19 cellular contexts compared by ENCODE assay signal in genomic region chr11:103826856-103827255, GRCh38.
A peak's percentile ranks its signal among the peaks of the same experiment; 100 is the strongest.
DNase-seq lines count a peak whose midpoint lies in the region; ATAC-seq and TF ChIP-seq lines count a peak whose summit lies in the region.
"Had no signal": no experiment of that assay in that cellular context is flagged by ENCODE, and none has a peak within 500 bp of the region (broad histone marks: within the 10 kb centered on the region; RNA-seq: fewer than 3 reads in every experiment).

No MANE protein-coding gene starts in this region.

- H3K36me3 ChIP-seq in PC-9 (ENCODE audit: low read depth) (no peaks in the 10 kb centered on the region), mucosa of descending colon (ENCODE audit: low read depth) (no peaks in the 10 kb centered on the region)
- H3K36me3 ChIP-seq: BLaER1 treated with 17β-estradiol and CSF1 and Interleukin-3, amounts not matched to agents 10 nM and 100 nM had no signal

- H3K27ac ChIP-seq in PC-9, result no peak overlapping the region
- H3K27ac ChIP-seq: BLaER1 treated with 17β-estradiol and CSF1 and Interleukin-3, amounts not matched to agents 10 nM and 100 nM had no signal

- DNase-seq in PC-9 (no peak), mucosa of descending colon (no peak), renal cortical epithelial cell (ENCODE audit: low read depth) (peak; percentile 63), SW480 (ENCODE audit: low spot score) (no peak), NK-92 (lab: John Stamatoyannopoulos, UW; ENCODE audit: unreplicated experiment) (no peak)
- DNase-seq in activated naive CD4-positive, alpha-beta T cell treated with Interleukin-2 at 50 U/mL for 16 hours, result no peak
- DNase-seq: 8988T; CD8-positive, alpha-beta memory T cell; COR-L47; DMS 273 treated with DMSO at 0.1 percent for 48 hours; DMS53; DND-41; EL; HCEC 1CT; IMR-90 had no signal

- no peak overlapping the region for H3K4me2 ChIP-seq in PC-9
- H3K4me2 ChIP-seq: BLaER1 treated with 17β-estradiol and CSF1 and Interleukin-3, amounts not matched to agents 10 nM and 100 nM; GM23338 had no signal

- H2AFZ ChIP-seq in PC-9, result peak overlapping the region; percentile 42
- H2AFZ ChIP-seq: GM23338 had no signal

- no peaks in the 10 kb centered on the region for H3K27me3 ChIP-seq in PC-9 (ENCODE audit: insufficient read depth, low read depth)
- H3K27me3 ChIP-seq: BLaER1 treated with 17β-estradiol and CSF1 and Interleukin-3, amounts not matched to agents 10 nM and 100 nM had no signal

- H3K4me3 ChIP-seq in PC-9 (no peak overlapping the region), mucosa of descending colon (no peak overlapping the region)
- H3K4me3 ChIP-seq: BLaER1 treated with 17β-estradiol and CSF1 and Interleukin-3, amounts not matched to agents 10 nM and 100 nM; GM12878; GM23338 had no signal

- no TSS peak for BruUV-seq in PC-9 (replicated peaks; lab: Mats Ljungman, UMichigan)

- TF ChIP-seq CTCF in PC-9 (conservative IDR thresholded peaks at IDR 0.05), result no peak
- no peak for TF ChIP-seq CTCF in mucosa of descending colon (IDR thresholded peaks at IDR 0.05)

- intact Hi-C loops in PC-9 (cut with micrococcal nuclease; ENCODE audit: unreplicated experiment), result no loop called here
- intact Hi-C loops in mucosa of descending colon (cut with DNase I, micrococcal nuclease), result no loop called here

- H3K4me1 ChIP-seq in PC-9 (replicated peaks; ENCODE audit: insufficient read depth), result no peaks in the 10 kb centered on the region
- peaks cover 9% of the 10 kb centered on the region for H3K4me1 ChIP-seq in mucosa of descending colon (ENCODE audit: low read depth)
- H3K4me1 ChIP-seq: BLaER1 treated with 17β-estradiol and CSF1 and Interleukin-3, amounts not matched to agents 10 nM and 100 nM had no signal

- ATAC-seq in mucosa of descending colon, result peak; percentile 62
- ATAC-seq in HG03457 (IDR thresholded peaks at IDR 0.05; ENCODE audit: unreplicated experiment), result no peak
- ATAC-seq: GM12878, GM23338 had no signal

- no peaks in the 10 kb centered on the region for H4K20me1 ChIP-seq in PC-9 (ENCODE audit: insufficient read depth)
- H4K20me1 ChIP-seq: BLaER1 treated with 17β-estradiol and CSF1 and Interleukin-3, amounts not matched to agents 10 nM and 100 nM had no signal

- no peaks in the 10 kb centered on the region for H3K9me3 ChIP-seq in PC-9 (ENCODE audit: insufficient read depth, low read depth)
- peaks cover 4% of the 10 kb centered on the region for H3K9me3 ChIP-seq in mucosa of descending colon

- H3K79me2 ChIP-seq in PC-9 (ENCODE audit: low read depth), result no peaks in the 10 kb centered on the region

- POLR2A ChIA-PET in PC-9 (lab: Charles Lee; ENCODE audit: unreplicated experiment), result interaction anchor here (0.6 kb wide), 1 partner anchor 1441 kb away, joined by 3 read pairs; no protein-coding TSS in a partner anchor

- H3F3A ChIP-seq in PC-9 (ENCODE audit: insufficient read depth, low read depth), result no peaks in the 10 kb centered on the region

- H3K9me2 ChIP-seq in PC-9 (ENCODE audit: insufficient read depth), result no peaks in the 10 kb centered on the region

- CTCF ChIA-PET in PC-9 (lab: Charles Lee), result no interaction called here
